16 cellular contexts compared by ENCODE assay signal in genomic region chr16:86492267-86492960, GRCh38. TPM values are rescaled to one million over a fixed set of nuclear protein-coding genes. Genes with fewer than 3 reads are reported as not detected.
"Had no signal": no experiment of that assay in that cellular context is flagged by ENCODE, and none has a peak within 500 bp of the region (broad histone marks: within the 10 kb centered on the region; RNA-seq: fewer than 3 reads in every experiment).

No MANE protein-coding gene starts in this region.

- DNase-seq: activated CD4-positive, alpha-beta T cell treated with anti-CD3 and anti-CD28 coated beads, Interleukin-2, amount 50 U/mL, for 48 hours; activated CD8-positive, alpha-beta memory T cell treated with anti-CD3 and anti-CD28 coated beads, Interleukin-2, amount 10 ng/mL, durations not matched to agents 7 days and 5 days; activated naive CD4-positive, alpha-beta T cell treated with anti-CD3 and anti-CD28 coated beads, Interleukin-2, amount 50 U/mL, for 16 hours; activated T-cell treated with anti-CD3 and anti-CD28 coated beads, Interleukin-2, amount 50 U/mL, for 1 hour; adrenal gland; effector CD4-positive, alpha-beta T cell; immature natural killer cell; nephron progenitor cell; ovary; stimulated activated CD4-positive, alpha-beta T cell treated with anti-CD3 and anti-CD28 coated beads, Interleukin-1b, Interleukin-23, amount 100 ng/mL, for 48 hours; T-helper 1 cell; trophoblast cell; WERI-Rb-1 had no signal

- H3K4me3 ChIP-seq: adrenal gland, cardiac muscle cell, coronary artery, ovary had no signal

- H3K9me3 ChIP-seq: adrenal gland had no signal

- H3K36me3 ChIP-seq: adrenal gland, cardiac muscle cell, ovary, WERI-Rb-1 had no signal

- H3K27ac ChIP-seq: adrenal gland, cardiac muscle cell, coronary artery, ovary, WERI-Rb-1 had no signal

- H3K27me3 ChIP-seq: ovary had no signal

- H3K4me1 ChIP-seq: adrenal gland had no signal

RNA-seq across cellular contexts. Expression of gene FOXF1, which starts 17.9 kb away (rescaled TPM):
- total RNA-seq: activated CD8-positive, alpha-beta memory T cell treated with anti-CD3 and anti-CD28 coated beads, Interleukin-2, amount 10 ng/mL, durations not matched to agents 7 days and 5 days; activated T-helper 2 cell treated with anti-CD3 and anti-CD28 coated beads, Interferon-gamma antibody, Interleukin-2, Interleukin-4, amounts not matched to agents 10 μg/mL and 5 μg/mL and 100 μg/mL, durations not matched to agents 14 hours and 24 hours and 36 hours had no signal
- polyA plus RNA-seq: immature natural killer cell had no signal
